16 cellular contexts compared by ENCODE assay signal in the genomic region with DNA sequence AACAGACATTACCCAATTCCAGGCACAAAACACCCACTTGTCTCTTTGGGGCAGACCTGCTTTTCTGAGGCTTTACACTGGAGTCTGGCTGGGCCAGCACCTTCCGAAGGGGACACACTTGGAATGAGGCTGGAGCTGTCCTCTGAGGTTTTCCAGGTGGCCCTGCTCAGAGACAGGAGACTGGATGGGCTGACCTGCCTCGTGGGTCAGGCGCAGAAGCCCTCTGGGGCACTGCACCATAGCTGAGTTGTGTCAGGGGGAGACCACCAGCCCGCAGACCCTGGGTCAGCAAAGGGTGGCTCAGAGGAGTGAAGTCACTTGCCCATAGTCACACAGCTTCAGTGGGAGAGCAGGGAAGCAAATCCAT. TPM values are rescaled to one million over a fixed set of nuclear protein-coding genes. Genes with fewer than 3 reads are reported as not detected.
DNase-seq lines count a peak whose midpoint lies in the region; ATAC-seq and TF ChIP-seq lines count a peak whose summit lies in the region.
"Had no signal": no experiment of that assay in that cellular context is flagged by ENCODE, and none has a peak within 500 bp of the region (broad histone marks: within the 10 kb centered on the region; RNA-seq: fewer than 3 reads in every experiment).

No MANE protein-coding gene starts in this region.

- TF ChIP-seq RAD21 in SK-N-SH (IDR thresholded peaks at IDR 0.05; ENCODE audit: low read length) (no peak), HCT116 (IDR thresholded peaks at IDR 0.05; ENCODE audit: low read depth) (no peak), neural cell (conservative IDR thresholded peaks at IDR 0.05) (no peak)

- H3K4me1 ChIP-seq in SK-N-SH (ENCODE audit: control insufficient read depth in 1 of 2, insufficient read depth in 2 of 2, low read depth in 1 of 2, low read length in 1 of 2): peaks cover 7 to 17% of the 10 kb centered on the region in 2 experiments; a peak in 2 of 4 replicates
- peaks cover 17 to 55% of the 10 kb centered on the region in 2 experiments for H3K4me1 ChIP-seq in HCT116 (ENCODE audit: control insufficient read depth in 1 of 2, insufficient read depth in 2 of 2, low read length in 2 of 2)
- H3K4me1 ChIP-seq in mammary epithelial cell (ENCODE audit: insufficient read depth, low read length): peaks cover 56% of the 10 kb centered on the region

- H3K27ac ChIP-seq in SK-N-SH (ENCODE audit: low read depth in 2 of 2, low read length in 1 of 2): no peak overlapping the region
- no peak overlapping the region for H3K27ac ChIP-seq in HCT116 (ENCODE audit: low read depth, low read length)
- H3K27ac ChIP-seq in mammary epithelial cell (ENCODE audit: insufficient read depth, low read depth, low read length): no peak overlapping the region
- H3K27ac ChIP-seq in neural cell (ENCODE audit: low read length): no peak overlapping the region
- H3K27ac ChIP-seq: ascending aorta, heart left ventricle, thoracic aorta had no signal

- POLR2A ChIA-PET in SK-N-SH (lab: Yijun Ruan, JAX) (no interaction called here), HCT116 (lab: Charles Lee) (no interaction called here)

- no peak overlapping the region for H3K4me2 ChIP-seq in SK-N-SH
- peak overlapping the region; percentile 88 for H3K4me2 ChIP-seq in HCT116 (ENCODE audit: low read length)
- H3K4me2 ChIP-seq in mammary epithelial cell (ENCODE audit: insufficient read depth, low read depth, low read length): peak overlapping the region; percentile 97
- no peak overlapping the region for H3K4me2 ChIP-seq in neural cell (ENCODE audit: low read length)

- dilution Hi-C loops in mammary epithelial cell (cut with HindIII; ENCODE audit: low sequenced_read_pairs): no loop called here

- CTCF ChIA-PET in SK-N-SH (lab: Yijun Ruan, JAX): interaction anchor here (0.6 to 2.0 kb wide), 5 partner anchors 13 to 603 kb away, joined by 3 to 9 read pairs (median 3); a partner anchor contains a TSS
- CTCF ChIA-PET in HCT116 (lab: Charles Lee): interaction anchor here (0.8 kb wide), 1 partner anchor 465 kb away, joined by 4 read pairs; no protein-coding TSS in a partner anchor
- CTCF ChIA-PET in mammary epithelial cell (lab: Charles Lee; ENCODE audit: low non-redundant PET): no interaction called here

- no peaks in the 10 kb centered on the region for H3K27me3 ChIP-seq in SK-N-SH (ENCODE audit: insufficient read depth)
- H3K27me3 ChIP-seq in HCT116 (ENCODE audit: insufficient read depth, low read length): no peaks in the 10 kb centered on the region
- no peaks in the 10 kb centered on the region for H3K27me3 ChIP-seq in mammary epithelial cell (ENCODE audit: insufficient read depth, low read length)
- H3K27me3 ChIP-seq in neural cell (ENCODE audit: insufficient read depth, low read depth, low read length): peaks cover 11% of the 10 kb centered on the region

- H3K4me3 ChIP-seq in SK-N-SH (ENCODE audit: low read depth in 2 of 2, low read length in 1 of 2) (no peak overlapping the region), HCT116 (replicated peaks in 1 of 2; ENCODE audit: low read depth in 1 of 2, low read length in 2 of 2) (peak overlapping the region in 1 of 2 experiments; percentile 51; a peak in 1 of 4 replicates), mammary epithelial cell (replicated peaks in 1 of 3; ENCODE audit: insufficient read depth in 1 of 3, low read depth in 2 of 3, low read length in 3 of 3) (peak overlapping the region in 1 of 3 experiments; percentile 76), neural cell (ENCODE audit: low read length) (peak overlapping the region; percentile 71)

- RAD21 ChIA-PET in HCT116 (lab: Charles Lee; ENCODE audit: low non-redundant PET in 1 of 2, low total read pairs in 2 of 2, uncharacterized antibody in 2 of 2, unreplicated experiment in 2 of 2): no interaction called here

- no peaks in the 10 kb centered on the region for H3K9me2 ChIP-seq in SK-N-SH
- H3K9me2 ChIP-seq in HCT116 (ENCODE audit: insufficient read depth): no peaks in the 10 kb centered on the region
- H3K9me2 ChIP-seq in neural cell (ENCODE audit: insufficient read depth, low read length): no peaks in the 10 kb centered on the region

- intact Hi-C loops in HCT116 (cut with micrococcal nuclease): no loop called here
- intact Hi-C loops in mammary epithelial cell (cut with micrococcal nuclease): no loop called here

- TF ChIP-seq EP300 in SK-N-SH (IDR thresholded peaks at IDR 0.05; ENCODE audit: borderline replicate concordance in 1 of 2, low read depth in 1 of 2, low read length in 1 of 2) (no peak), neural cell (conservative IDR thresholded peaks at IDR 0.05; ENCODE audit: poor library complexity, severe bottlenecking) (no peak)

- H4K20me1 ChIP-seq in SK-N-SH (ENCODE audit: insufficient read depth) (no peaks in the 10 kb centered on the region), HCT116 (ENCODE audit: insufficient read depth) (no peaks in the 10 kb centered on the region), mammary epithelial cell (ENCODE audit: insufficient read depth, low read length) (no peaks in the 10 kb centered on the region), neural cell (ENCODE audit: insufficient read depth) (no peaks in the 10 kb centered on the region)

- DNase-seq in SK-N-SH: peak; percentile 28
- no peak for DNase-seq in HCT116 (ENCODE audit: low read depth, low spot score)
- no peak for DNase-seq in mammary epithelial cell
- DNase-seq in NOMO-1 (lab: John Stamatoyannopoulos, UW; ENCODE audit: unreplicated experiment in 2 of 2): no peak
- no peak for DNase-seq in AML-193 (lab: John Stamatoyannopoulos, UW)
- DNase-seq: 8988T, DMS153, heart left ventricle, NCI-H1417, NCI-H748 treated with DMSO at 0.1 percent for 48 hours, retina had no signal

- 84% methylated on average over 4 of the region's 4 CpGs for WGBS in SK-N-SH (ENCODE audit: low lambda C conversion rate)
- WGBS in mammary epithelial cell (ENCODE audit: low coverage, missing lambda C conversion rate): 17% methylated on average over 3 of the region's 4 CpGs

- H3K36me3 ChIP-seq in SK-N-SH (replicated peaks in 1 of 2; ENCODE audit: control insufficient read depth in 1 of 2, insufficient read depth in 2 of 2, low read length in 1 of 2): peaks cover 0 to 7% of the 10 kb centered on the region in 2 experiments
- no peaks in the 10 kb centered on the region for H3K36me3 ChIP-seq in HCT116 (ENCODE audit: control insufficient read depth in 1 of 2, insufficient read depth in 2 of 2, low read length in 2 of 2)
- no peaks in the 10 kb centered on the region for H3K36me3 ChIP-seq in mammary epithelial cell (ENCODE audit: insufficient read depth, low read length)
- no peaks in the 10 kb centered on the region for H3K36me3 ChIP-seq in neural cell (ENCODE audit: insufficient read depth, low read length)
- H3K36me3 ChIP-seq: ascending aorta, heart left ventricle, thoracic aorta had no signal

- BruUV-seq in HCT116 (replicated peaks; lab: Mats Ljungman, UMichigan): no TSS peak
- no TSS peak for BruUV-seq in mammary epithelial cell (replicated peaks; lab: Mats Ljungman, UMichigan)

- TF ChIP-seq POLR2A in HCT116 (IDR thresholded peaks at IDR 0.05; ENCODE audit: borderline replicate concordance, extremely low read depth, insufficient read depth, insufficient read length): no peak

- H3K9me3 ChIP-seq in SK-N-SH (no peaks in the 10 kb centered on the region), HCT116 (ENCODE audit: control insufficient read depth in 1 of 2, insufficient read depth in 1 of 2, low read depth in 1 of 2, low read length in 2 of 2) (no peaks in the 10 kb centered on the region), mammary epithelial cell (replicated peaks; ENCODE audit: insufficient read depth, low read length) (no peaks in the 10 kb centered on the region), neural cell (ENCODE audit: low read length) (no peaks in the 10 kb centered on the region)
- H3K9me3 ChIP-seq: ascending aorta, heart left ventricle, thoracic aorta had no signal

- H3F3A ChIP-seq in SK-N-SH (replicated peaks; ENCODE audit: insufficient read depth): peaks cover 21% of the 10 kb centered on the region
- H3F3A ChIP-seq in neural cell (ENCODE audit: insufficient read depth, low read length, poor library complexity, severe bottlenecking): no peaks in the 10 kb centered on the region

- ATAC-seq in SK-N-SH treated with all-trans-retinoic acid at 6 μM for 48 hours (no peak), HCT116 (no peak), GM19035 (IDR thresholded peaks at IDR 0.05; ENCODE audit: unreplicated experiment) (no peak)
- ATAC-seq: heart left ventricle had no signal

- H3K79me2 ChIP-seq in SK-N-SH (ENCODE audit: insufficient read depth) (no peaks in the 10 kb centered on the region; the same call in 1 of the 2 replicates), HCT116 (ENCODE audit: insufficient read depth, low read length) (peaks cover 5% of the 10 kb centered on the region; the same call in 1 of the 2 replicates), mammary epithelial cell (ENCODE audit: insufficient read depth, low read length) (peaks cover 56% of the 10 kb centered on the region), neural cell (replicated peaks; ENCODE audit: insufficient read depth, low read length) (no peaks in the 10 kb centered on the region)

- in situ Hi-C loops in mammary epithelial cell (cut with MboI; ENCODE audit: low sequenced_read_pairs in 2 of 2): no loop called here

- TF ChIP-seq CTCF in SK-N-SH (IDR thresholded peaks at IDR 0.05): no peak
- TF ChIP-seq CTCF in HCT116 (IDR thresholded peaks at IDR 0.05 in 2 of 3, conservative IDR thresholded peaks at IDR 0.05 in 1 of 3; ENCODE audit: borderline replicate concordance in 1 of 3, insufficient read depth in 1 of 3, low read depth in 2 of 3, low read length in 2 of 3): no peak
- no peak for TF ChIP-seq CTCF in mammary epithelial cell (conservative IDR thresholded peaks at IDR 0.05 in 1 of 2, IDR thresholded peaks at IDR 0.05 in 1 of 2; ENCODE audit: extremely low read depth in 1 of 2, insufficient read depth in 1 of 2, low read depth in 1 of 2, low read length in 2 of 2)
- no peak for TF ChIP-seq CTCF in neural cell (IDR thresholded peaks at IDR 0.05; ENCODE audit: poor library complexity, severe bottlenecking)

- H3K9ac ChIP-seq in SK-N-SH: no peak overlapping the region
- no peak overlapping the region for H3K9ac ChIP-seq in HCT116 (ENCODE audit: low read length)
- H3K9ac ChIP-seq in mammary epithelial cell (ENCODE audit: insufficient read depth, low read length): no peak overlapping the region
- H3K9ac ChIP-seq in neural cell (ENCODE audit: low read length): no peak overlapping the region

- H2AFZ ChIP-seq in SK-N-SH (ENCODE audit: low read depth) (no peak overlapping the region), HCT116 (ENCODE audit: low read depth, low read length, poor library complexity, severe bottlenecking) (no peak overlapping the region), mammary epithelial cell (ENCODE audit: low read depth, low read length) (no peak overlapping the region), neural cell (ENCODE audit: low read depth, low read length) (no peak overlapping the region)

RNA-seq across cellular contexts. Expression of a gene that starts 1.8 kb away (rescaled TPM):
- polyA plus RNA-seq in SK-N-SH (2012; rRNA removed) (6.1 and 6.5 TPM in 2 replicates), mammary epithelial cell (20.7 TPM), neural cell (14.1 and 27.9 TPM in 2 replicates)
- polyA plus RNA-seq in SK-N-SH (2012; cell fraction: cytosol; rRNA removed): 3.2 and 4.1 TPM in 2 replicates
- polyA plus RNA-seq in SK-N-SH (2012; cell fraction: nucleus; rRNA removed): 28.8 and 30.4 TPM in 2 replicates
- total RNA-seq in HCT116 (2021; ENCODE audit: unreplicated experiment) (10.4 TPM), mammary epithelial cell (10 to 100 TPM; 13.2 to 65.3 TPM)
- 4.8 and 6.2 TPM in 2 replicates for polyA plus RNA-seq in HCT116 (2012)
- polyA minus RNA-seq in mammary epithelial cell (21.3 TPM), neural cell (7.1 and 8.5 TPM in 2 replicates)
- total RNA-seq: ascending aorta had no signal

RNA-seq across cellular contexts. Expression of a gene that starts 12.9 kb away (rescaled TPM):
- polyA plus RNA-seq in SK-N-SH (2012; rRNA removed) (4.1 and 4.3 TPM in 2 replicates), mammary epithelial cell (0.41 TPM), neural cell (8.7 and 10.0 TPM in 2 replicates)
- polyA plus RNA-seq in SK-N-SH (2012; cell fraction: cytosol; rRNA removed): 2.2 and 4.1 TPM in 2 replicates
- polyA plus RNA-seq in SK-N-SH (2012; cell fraction: nucleus; rRNA removed): 7.7 and 9.5 TPM in 2 replicates
- total RNA-seq in HCT116 (2021; ENCODE audit: unreplicated experiment) (2.4 TPM), mammary epithelial cell (under 1 TPM; 0.83 to 0.99 TPM)
- polyA plus RNA-seq in HCT116 (2012): 0.91 and 1.3 TPM in 2 replicates
- polyA minus RNA-seq in mammary epithelial cell (not detected), neural cell (14.9 and 15.5 TPM in 2 replicates)

RNA-seq across cellular contexts. Expression of a gene that starts 56.4 kb away (rescaled TPM):
- polyA plus RNA-seq in SK-N-SH (2012; rRNA removed): 205 and 236 TPM in 2 replicates
- 214 and 254 TPM in 2 replicates for polyA plus RNA-seq in SK-N-SH (2012; cell fraction: cytosol; rRNA removed)
- 295 and 326 TPM in 2 replicates for polyA plus RNA-seq in SK-N-SH (2012; cell fraction: nucleus; rRNA removed)
- 207 TPM for total RNA-seq in HCT116 (2021; ENCODE audit: unreplicated experiment)
- 74.6 and 94.6 TPM in 2 replicates for polyA plus RNA-seq in HCT116 (2012)
- total RNA-seq in mammary epithelial cell: 100 to 1,000 TPM; 155 to 203 TPM
- polyA plus RNA-seq in mammary epithelial cell: 94.4 TPM
- polyA minus RNA-seq in mammary epithelial cell: 107 TPM
- 389 and 425 TPM in 2 replicates for polyA plus RNA-seq in neural cell
- polyA minus RNA-seq in neural cell: 550 and 602 TPM in 2 replicates

Comparison
In these comparisons a context has a peak if more than half of its experiments do, and no peak if none do; other contexts are left out.
1. H3K4me2 ChIP-seq: peak in HCT116 (single experiment) and mammary epithelial cell (single experiment); none in SK-N-SH (single experiment) and neural cell (single experiment).